ENCODE assay signal across 1 cellular context in the genomic region with DNA sequence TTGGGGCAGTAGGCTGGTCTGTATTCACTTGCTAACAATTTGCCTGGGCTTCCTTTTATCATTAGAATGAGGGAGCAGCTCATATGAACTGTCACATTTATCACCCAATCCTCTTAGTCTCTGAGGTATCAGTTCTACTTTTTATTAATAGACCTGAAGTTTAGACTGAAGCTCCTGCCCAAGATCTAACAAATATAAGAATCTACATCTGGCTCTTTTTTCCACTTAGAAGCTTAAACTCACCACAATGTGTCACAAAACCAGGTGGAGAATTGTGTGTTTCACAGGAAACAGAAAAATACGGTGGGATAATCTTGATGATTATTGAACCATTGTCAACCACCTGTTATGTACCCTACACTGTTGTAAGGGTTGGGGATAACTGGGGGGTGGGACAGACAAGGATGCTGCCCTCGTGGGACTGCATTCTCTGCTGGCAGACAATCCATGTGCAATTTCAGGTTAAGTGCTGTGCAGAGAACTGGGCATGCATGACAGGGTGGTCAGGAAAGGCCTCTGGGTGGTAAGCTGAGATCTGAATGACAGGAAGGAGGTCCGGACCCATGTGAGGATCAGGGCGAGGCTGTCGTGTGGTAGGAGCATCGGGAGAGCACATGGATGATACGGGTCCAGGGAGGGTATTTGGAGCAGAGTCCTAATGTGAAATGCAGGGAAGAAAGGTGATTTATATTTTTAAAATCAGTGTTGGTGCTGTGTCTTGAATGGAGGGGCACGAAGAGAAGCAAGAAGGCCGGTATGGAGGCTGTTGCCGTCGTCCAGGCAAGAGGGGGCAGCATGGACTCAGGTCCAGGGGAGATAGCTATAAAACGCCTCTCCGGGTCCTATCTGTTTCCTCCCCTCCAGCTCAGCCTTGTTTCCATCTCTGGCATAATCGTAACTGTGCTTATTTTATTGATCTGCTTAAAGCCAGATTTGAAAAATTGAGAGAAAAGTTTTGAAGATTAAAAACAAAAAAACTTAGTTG.
TF ChIP-seq lines count a peak whose summit lies in the region.

No MANE protein-coding gene starts in this region.

TF ChIP-seq in HepG2, 621 proteins besides CTCF, POLR2A, EP300 and RAD21:
- TF ChIP-seq RBM22 (optimal IDR thresholded peaks at IDR 0.05; ENCODE audit: low read length), result peak; percentile 92
- TF ChIP-seq, protein P1, sequence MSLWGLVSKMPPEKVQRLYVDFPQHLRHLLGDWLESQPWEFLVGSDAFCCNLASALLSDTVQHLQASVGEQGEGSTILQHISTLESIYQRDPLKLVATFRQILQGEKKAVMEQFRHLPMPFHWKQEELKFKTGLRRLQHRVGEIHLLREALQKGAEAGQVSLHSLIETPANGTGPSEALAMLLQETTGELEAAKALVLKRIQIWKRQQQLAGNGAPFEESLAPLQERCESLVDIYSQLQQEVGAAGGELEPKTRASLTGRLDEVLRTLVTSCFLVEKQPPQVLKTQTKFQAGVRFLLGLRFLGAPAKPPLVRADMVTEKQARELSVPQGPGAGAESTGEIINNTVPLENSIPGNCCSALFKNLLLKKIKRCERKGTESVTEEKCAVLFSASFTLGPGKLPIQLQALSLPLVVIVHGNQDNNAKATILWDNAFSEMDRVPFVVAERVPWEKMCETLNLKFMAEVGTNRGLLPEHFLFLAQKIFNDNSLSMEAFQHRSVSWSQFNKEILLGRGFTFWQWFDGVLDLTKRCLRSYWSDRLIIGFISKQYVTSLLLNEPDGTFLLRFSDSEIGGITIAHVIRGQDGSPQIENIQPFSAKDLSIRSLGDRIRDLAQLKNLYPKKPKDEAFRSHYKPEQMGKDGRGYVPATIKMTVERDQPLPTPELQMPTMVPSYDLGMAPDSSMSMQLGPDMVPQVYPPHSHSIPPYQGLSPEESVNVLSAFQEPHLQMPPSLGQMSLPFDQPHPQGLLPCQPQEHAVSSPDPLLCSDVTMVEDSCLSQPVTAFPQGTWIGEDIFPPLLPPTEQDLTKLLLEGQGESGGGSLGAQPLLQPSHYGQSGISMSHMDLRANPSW (CRISPR knock-in tag; IDR thresholded peaks at IDR 0.05; ENCODE audit: borderline replicate concordance), result no peak
- TF ChIP-seq, protein P2, sequence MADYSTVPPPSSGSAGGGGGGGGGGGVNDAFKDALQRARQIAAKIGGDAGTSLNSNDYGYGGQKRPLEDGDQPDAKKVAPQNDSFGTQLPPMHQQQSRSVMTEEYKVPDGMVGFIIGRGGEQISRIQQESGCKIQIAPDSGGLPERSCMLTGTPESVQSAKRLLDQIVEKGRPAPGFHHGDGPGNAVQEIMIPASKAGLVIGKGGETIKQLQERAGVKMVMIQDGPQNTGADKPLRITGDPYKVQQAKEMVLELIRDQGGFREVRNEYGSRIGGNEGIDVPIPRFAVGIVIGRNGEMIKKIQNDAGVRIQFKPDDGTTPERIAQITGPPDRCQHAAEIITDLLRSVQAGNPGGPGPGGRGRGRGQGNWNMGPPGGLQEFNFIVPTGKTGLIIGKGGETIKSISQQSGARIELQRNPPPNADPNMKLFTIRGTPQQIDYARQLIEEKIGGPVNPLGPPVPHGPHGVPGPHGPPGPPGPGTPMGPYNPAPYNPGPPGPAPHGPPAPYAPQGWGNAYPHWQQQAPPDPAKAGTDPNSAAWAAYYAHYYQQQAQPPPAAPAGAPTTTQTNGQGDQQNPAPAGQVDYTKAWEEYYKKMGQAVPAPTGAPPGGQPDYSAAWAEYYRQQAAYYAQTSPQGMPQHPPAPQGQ (CRISPR knock-in tag; IDR thresholded peaks at IDR 0.05; ENCODE audit: borderline replicate concordance), result no peak
- no peak for TF ChIP-seq PCBP1 (IDR thresholded peaks at IDR 0.05; ENCODE audit: borderline replicate concordance, low read depth, low read length)
- TF ChIP-seq, protein P3, sequence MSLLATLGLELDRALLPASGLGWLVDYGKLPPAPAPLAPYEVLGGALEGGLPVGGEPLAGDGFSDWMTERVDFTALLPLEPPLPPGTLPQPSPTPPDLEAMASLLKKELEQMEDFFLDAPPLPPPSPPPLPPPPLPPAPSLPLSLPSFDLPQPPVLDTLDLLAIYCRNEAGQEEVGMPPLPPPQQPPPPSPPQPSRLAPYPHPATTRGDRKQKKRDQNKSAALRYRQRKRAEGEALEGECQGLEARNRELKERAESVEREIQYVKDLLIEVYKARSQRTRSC (CRISPR knock-in tag; IDR thresholded peaks at IDR 0.05; ENCODE audit: low read depth), result no peak
- TF ChIP-seq CEBPB (IDR thresholded peaks at IDR 0.05; ENCODE audit: borderline replicate concordance, low read depth, low read length), result no peak
- TF ChIP-seq, protein P4, sequence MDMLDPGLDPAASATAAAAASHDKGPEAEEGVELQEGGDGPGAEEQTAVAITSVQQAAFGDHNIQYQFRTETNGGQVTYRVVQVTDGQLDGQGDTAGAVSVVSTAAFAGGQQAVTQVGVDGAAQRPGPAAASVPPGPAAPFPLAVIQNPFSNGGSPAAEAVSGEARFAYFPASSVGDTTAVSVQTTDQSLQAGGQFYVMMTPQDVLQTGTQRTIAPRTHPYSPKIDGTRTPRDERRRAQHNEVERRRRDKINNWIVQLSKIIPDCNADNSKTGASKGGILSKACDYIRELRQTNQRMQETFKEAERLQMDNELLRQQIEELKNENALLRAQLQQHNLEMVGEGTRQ (IDR thresholded peaks at IDR 0.05; ENCODE audit: low read depth, low read length), result no peak
- TF ChIP-seq, protein P4 (CRISPR knock-in tag; IDR thresholded peaks at IDR 0.05; ENCODE audit: borderline replicate concordance), result no peak
- no peak for TF ChIP-seq TEAD3 (CRISPR knock-in tag; optimal IDR thresholded peaks at IDR 0.05; ENCODE audit: borderline replicate concordance)
- TF ChIP-seq KLF9 (CRISPR knock-in tag; IDR thresholded peaks at IDR 0.05; ENCODE audit: low read depth), result no peak
- TF ChIP-seq KDM2A (CRISPR knock-in tag; IDR thresholded peaks at IDR 0.05; ENCODE audit: borderline replicate concordance, low read depth), result peak; percentile 42; the same call in 1 of the 2 replicates
- TF ChIP-seq, protein P5, sequence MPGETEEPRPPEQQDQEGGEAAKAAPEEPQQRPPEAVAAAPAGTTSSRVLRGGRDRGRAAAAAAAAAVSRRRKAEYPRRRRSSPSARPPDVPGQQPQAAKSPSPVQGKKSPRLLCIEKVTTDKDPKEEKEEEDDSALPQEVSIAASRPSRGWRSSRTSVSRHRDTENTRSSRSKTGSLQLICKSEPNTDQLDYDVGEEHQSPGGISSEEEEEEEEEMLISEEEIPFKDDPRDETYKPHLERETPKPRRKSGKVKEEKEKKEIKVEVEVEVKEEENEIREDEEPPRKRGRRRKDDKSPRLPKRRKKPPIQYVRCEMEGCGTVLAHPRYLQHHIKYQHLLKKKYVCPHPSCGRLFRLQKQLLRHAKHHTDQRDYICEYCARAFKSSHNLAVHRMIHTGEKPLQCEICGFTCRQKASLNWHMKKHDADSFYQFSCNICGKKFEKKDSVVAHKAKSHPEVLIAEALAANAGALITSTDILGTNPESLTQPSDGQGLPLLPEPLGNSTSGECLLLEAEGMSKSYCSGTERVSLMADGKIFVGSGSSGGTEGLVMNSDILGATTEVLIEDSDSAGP (CRISPR knock-in tag; IDR thresholded peaks at IDR 0.05; ENCODE audit: borderline replicate concordance), result no peak
- peak; percentile 13; the same call in 1 of the 2 replicates for TF ChIP-seq STAG1 (CRISPR knock-in tag; IDR thresholded peaks at IDR 0.05)
- TF ChIP-seq, protein P6, sequence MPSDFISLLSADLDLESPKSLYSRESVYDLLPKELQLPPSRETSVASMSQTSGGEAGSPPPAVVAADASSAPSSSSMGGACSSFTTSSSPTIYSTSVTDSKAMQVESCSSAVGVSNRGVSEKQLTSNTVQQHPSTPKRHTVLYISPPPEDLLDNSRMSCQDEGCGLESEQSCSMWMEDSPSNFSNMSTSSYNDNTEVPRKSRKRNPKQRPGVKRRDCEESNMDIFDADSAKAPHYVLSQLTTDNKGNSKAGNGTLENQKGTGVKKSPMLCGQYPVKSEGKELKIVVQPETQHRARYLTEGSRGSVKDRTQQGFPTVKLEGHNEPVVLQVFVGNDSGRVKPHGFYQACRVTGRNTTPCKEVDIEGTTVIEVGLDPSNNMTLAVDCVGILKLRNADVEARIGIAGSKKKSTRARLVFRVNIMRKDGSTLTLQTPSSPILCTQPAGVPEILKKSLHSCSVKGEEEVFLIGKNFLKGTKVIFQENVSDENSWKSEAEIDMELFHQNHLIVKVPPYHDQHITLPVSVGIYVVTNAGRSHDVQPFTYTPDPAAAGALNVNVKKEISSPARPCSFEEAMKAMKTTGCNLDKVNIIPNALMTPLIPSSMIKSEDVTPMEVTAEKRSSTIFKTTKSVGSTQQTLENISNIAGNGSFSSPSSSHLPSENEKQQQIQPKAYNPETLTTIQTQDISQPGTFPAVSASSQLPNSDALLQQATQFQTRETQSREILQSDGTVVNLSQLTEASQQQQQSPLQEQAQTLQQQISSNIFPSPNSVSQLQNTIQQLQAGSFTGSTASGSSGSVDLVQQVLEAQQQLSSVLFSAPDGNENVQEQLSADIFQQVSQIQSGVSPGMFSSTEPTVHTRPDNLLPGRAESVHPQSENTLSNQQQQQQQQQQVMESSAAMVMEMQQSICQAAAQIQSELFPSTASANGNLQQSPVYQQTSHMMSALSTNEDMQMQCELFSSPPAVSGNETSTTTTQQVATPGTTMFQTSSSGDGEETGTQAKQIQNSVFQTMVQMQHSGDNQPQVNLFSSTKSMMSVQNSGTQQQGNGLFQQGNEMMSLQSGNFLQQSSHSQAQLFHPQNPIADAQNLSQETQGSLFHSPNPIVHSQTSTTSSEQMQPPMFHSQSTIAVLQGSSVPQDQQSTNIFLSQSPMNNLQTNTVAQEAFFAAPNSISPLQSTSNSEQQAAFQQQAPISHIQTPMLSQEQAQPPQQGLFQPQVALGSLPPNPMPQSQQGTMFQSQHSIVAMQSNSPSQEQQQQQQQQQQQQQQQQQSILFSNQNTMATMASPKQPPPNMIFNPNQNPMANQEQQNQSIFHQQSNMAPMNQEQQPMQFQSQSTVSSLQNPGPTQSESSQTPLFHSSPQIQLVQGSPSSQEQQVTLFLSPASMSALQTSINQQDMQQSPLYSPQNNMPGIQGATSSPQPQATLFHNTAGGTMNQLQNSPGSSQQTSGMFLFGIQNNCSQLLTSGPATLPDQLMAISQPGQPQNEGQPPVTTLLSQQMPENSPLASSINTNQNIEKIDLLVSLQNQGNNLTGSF (CRISPR knock-in tag; IDR thresholded peaks at IDR 0.05), result no peak
- peak; percentile 84; the same call in 1 of the 2 replicates for TF ChIP-seq PAF1 (CRISPR knock-in tag; IDR thresholded peaks at IDR 0.05)
- no peak for TF ChIP-seq MIER3 (CRISPR knock-in tag; IDR thresholded peaks at IDR 0.05; ENCODE audit: borderline replicate concordance)
- TF ChIP-seq POLR2G (IDR thresholded peaks at IDR 0.05; ENCODE audit: low read depth, low read length), result peak; percentile 68
- TF ChIP-seq POLR2AphosphoS5 (IDR thresholded peaks at IDR 0.05; ENCODE audit: low read depth, low read length), result peak; percentile 48
- no peak for TF ChIP-seq ZNF468 (CRISPR knock-in tag; IDR thresholded peaks at IDR 0.05)
